In genomic region chr5:55629790-55630189, GRCh38 we compare ENCODE assay signal across 2 cellular contexts.
TF ChIP-seq lines count a peak whose summit lies in the region.

No MANE protein-coding gene starts in this region.

TF ChIP-seq in IMR-90, 13 proteins besides CTCF, POLR2A, EP300 and RAD21:
- no peak for TF ChIP-seq RCOR1 (IDR thresholded peaks at IDR 0.05; ENCODE audit: insufficient replicate concordance, low read length)
- TF ChIP-seq RFX5 (IDR thresholded peaks at IDR 0.05; ENCODE audit: low read depth, low read length): no peak
- TF ChIP-seq MAZ (IDR thresholded peaks at IDR 0.05; ENCODE audit: borderline replicate concordance, low read depth, low read length): no peak
- TF ChIP-seq MAFK (IDR thresholded peaks at IDR 0.05; ENCODE audit: low read depth, low read length): no peak
- TF ChIP-seq, protein P1, sequence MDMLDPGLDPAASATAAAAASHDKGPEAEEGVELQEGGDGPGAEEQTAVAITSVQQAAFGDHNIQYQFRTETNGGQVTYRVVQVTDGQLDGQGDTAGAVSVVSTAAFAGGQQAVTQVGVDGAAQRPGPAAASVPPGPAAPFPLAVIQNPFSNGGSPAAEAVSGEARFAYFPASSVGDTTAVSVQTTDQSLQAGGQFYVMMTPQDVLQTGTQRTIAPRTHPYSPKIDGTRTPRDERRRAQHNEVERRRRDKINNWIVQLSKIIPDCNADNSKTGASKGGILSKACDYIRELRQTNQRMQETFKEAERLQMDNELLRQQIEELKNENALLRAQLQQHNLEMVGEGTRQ (IDR thresholded peaks at IDR 0.05; ENCODE audit: low read depth, low read length): no peak
- TF ChIP-seq CEBPB (IDR thresholded peaks at IDR 0.05; ENCODE audit: low read depth, low read length): no peak
- TF ChIP-seq SMC3 (IDR thresholded peaks at IDR 0.05; ENCODE audit: low read depth, low read length): no peak
- no peak for TF ChIP-seq NFE2L2 (IDR thresholded peaks at IDR 0.05; ENCODE audit: low read depth, low read length)
- no peak for TF ChIP-seq BHLHE40 (IDR thresholded peaks at IDR 0.05; ENCODE audit: low read depth, low read length)
- TF ChIP-seq, protein P2, sequence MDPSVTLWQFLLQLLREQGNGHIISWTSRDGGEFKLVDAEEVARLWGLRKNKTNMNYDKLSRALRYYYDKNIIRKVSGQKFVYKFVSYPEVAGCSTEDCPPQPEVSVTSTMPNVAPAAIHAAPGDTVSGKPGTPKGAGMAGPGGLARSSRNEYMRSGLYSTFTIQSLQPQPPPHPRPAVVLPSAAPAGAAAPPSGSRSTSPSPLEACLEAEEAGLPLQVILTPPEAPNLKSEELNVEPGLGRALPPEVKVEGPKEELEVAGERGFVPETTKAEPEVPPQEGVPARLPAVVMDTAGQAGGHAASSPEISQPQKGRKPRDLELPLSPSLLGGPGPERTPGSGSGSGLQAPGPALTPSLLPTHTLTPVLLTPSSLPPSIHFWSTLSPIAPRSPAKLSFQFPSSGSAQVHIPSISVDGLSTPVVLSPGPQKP (IDR thresholded peaks at IDR 0.05; ENCODE audit: borderline replicate concordance, low read depth, low read length): no peak
- TF ChIP-seq MXI1 (IDR thresholded peaks at IDR 0.05; ENCODE audit: borderline replicate concordance, low read depth, low read length): no peak
- no peak for TF ChIP-seq FOS (IDR thresholded peaks at IDR 0.05; ENCODE audit: low read depth, low read length)
- TF ChIP-seq CHD1 (IDR thresholded peaks at IDR 0.05; ENCODE audit: low read depth, low read length): no peak

TF ChIP-seq in H1, 55 proteins besides CTCF, POLR2A, EP300 and RAD21:
- TF ChIP-seq MAX (IDR thresholded peaks at IDR 0.05): no peak
- TF ChIP-seq, protein P3, sequence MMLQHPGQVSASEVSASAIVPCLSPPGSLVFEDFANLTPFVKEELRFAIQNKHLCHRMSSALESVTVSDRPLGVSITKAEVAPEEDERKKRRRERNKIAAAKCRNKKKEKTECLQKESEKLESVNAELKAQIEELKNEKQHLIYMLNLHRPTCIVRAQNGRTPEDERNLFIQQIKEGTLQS (IDR thresholded peaks at IDR 0.05; ENCODE audit: insufficient read depth, low read depth, low read length): no peak
- no peak for TF ChIP-seq SP2 (IDR thresholded peaks at IDR 0.05; ENCODE audit: low read length)
- no peak for TF ChIP-seq CREB1 (IDR thresholded peaks at IDR 0.05)
- no peak for TF ChIP-seq BCL11A (IDR thresholded peaks at IDR 0.05; ENCODE audit: low read depth in 2 of 2, low read length in 2 of 2)
- no peak for TF ChIP-seq SUZ12 (IDR thresholded peaks at IDR 0.05; ENCODE audit: low read length)
- TF ChIP-seq YY1 (IDR thresholded peaks at IDR 0.05; ENCODE audit: low read depth, low read length): no peak
- TF ChIP-seq, protein P1 (IDR thresholded peaks at IDR 0.05; ENCODE audit: low read length): no peak
- TF ChIP-seq EZH2 (IDR thresholded peaks at IDR 0.05; ENCODE audit: low read depth, low read length, severe bottlenecking): no peak
- TF ChIP-seq TAF1 (IDR thresholded peaks at IDR 0.05; ENCODE audit: low read depth, low read length): no peak
- TF ChIP-seq NRF1 (IDR thresholded peaks at IDR 0.05; ENCODE audit: low read depth, low read length): no peak
- TF ChIP-seq TBP (IDR thresholded peaks at IDR 0.05; ENCODE audit: low read depth, low read length): no peak
- TF ChIP-seq TEAD4 (IDR thresholded peaks at IDR 0.05; ENCODE audit: low read depth, low read length): no peak
- TF ChIP-seq TAF7 (optimal IDR thresholded peaks at IDR 0.05; ENCODE audit: borderline replicate concordance, low read depth, low read length): no peak
- TF ChIP-seq CHD1 (IDR thresholded peaks at IDR 0.05; ENCODE audit: low read depth, low read length): no peak
- no peak for TF ChIP-seq SIX5 (IDR thresholded peaks at IDR 0.05; ENCODE audit: low read depth, low read length)
